ENCODE assay signal across 10 cellular contexts in the genomic region with DNA sequence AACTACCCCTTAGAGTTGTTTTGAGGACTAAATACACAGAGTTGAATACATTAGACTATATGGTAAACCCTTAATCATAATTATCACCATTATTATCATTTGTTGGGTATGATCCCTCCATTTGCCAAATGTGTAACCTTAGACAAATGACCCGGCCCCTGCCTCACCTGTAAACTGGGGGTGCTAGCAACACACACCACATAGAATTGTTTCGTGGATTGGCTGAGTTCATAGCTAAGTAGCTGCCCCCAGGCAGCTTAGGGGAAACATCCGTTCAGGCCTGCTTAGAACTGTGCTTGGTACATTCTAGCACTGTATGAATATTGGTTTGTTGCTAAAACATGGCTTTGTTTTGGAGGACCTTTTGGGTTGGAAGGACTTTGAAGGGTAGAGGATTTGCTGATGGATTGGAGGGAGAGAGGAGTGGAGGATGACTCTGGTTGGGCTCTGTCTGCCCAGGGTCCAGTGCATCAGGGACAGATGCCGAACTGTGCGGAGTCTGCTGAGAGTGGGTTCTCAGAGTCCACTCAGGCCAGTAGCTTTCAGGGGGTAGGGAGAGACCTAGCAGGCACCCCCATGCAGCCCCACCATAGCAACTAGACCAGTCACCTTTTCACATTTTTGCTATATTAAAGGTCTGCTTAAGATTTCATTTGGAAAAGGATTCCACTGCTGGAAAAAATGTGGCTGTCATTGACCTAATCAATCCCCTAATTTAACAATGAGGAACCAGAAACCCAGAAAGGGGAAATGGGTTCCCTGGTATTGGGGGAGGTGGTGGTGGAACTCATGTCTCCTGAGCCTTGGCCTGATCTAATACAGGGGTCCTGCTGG. TPM values are rescaled to one million over a fixed set of nuclear protein-coding genes. Genes with fewer than 3 reads are reported as not detected.
DNase-seq lines count a peak whose midpoint lies in the region; ATAC-seq, FAIRE-seq and TF ChIP-seq lines count a peak whose summit lies in the region.
"Had no signal": no experiment of that assay in that cellular context is flagged by ENCODE, and none has a peak within 500 bp of the region (broad histone marks: within the 10 kb centered on the region; RNA-seq: fewer than 3 reads in every experiment).

No MANE protein-coding gene starts in this region.

- H3K79me2 ChIP-seq in trophoblast cell (ENCODE audit: control insufficient read depth, insufficient read depth, low read length, poor library complexity): peaks cover 18% of the 10 kb centered on the region

- ATAC-seq in Right ventricle myocardium inferior (no peak), GM19324 (IDR thresholded peaks at IDR 0.05; ENCODE audit: low FRiP score, unreplicated experiment) (no peak)

- H3K4me2 ChIP-seq in trophoblast cell (ENCODE audit: low read length): no peak overlapping the region

- peak overlapping the region; percentile 89 for H3K4me3 ChIP-seq in left ventricle myocardium inferior
- H3K4me3 ChIP-seq in muscle layer of colon (ENCODE audit: low read depth in 1 of 2, low read length in 2 of 2): peak overlapping the region in 1 of 2 donors; percentile 76
- no peak overlapping the region for H3K4me3 ChIP-seq in trophoblast cell (ENCODE audit: low read depth, low read length)
- no peak overlapping the region for H3K4me3 ChIP-seq in foreskin fibroblast (ENCODE audit: low read depth in 1 of 2, low read length in 2 of 2)

- H3K4me1 ChIP-seq in left ventricle myocardium inferior: peaks cover 74% of the 10 kb centered on the region
- peaks cover 44% of the 10 kb centered on the region for H3K4me1 ChIP-seq in muscle layer of colon (ENCODE audit: insufficient read depth, low read length)
- H3K4me1 ChIP-seq in trophoblast cell (ENCODE audit: control insufficient read depth in 1 of 2, insufficient read depth in 2 of 2, low read length in 2 of 2): peaks cover 11 to 24% of the 10 kb centered on the region in 2 experiments

- H3K27me3 ChIP-seq in left ventricle myocardium inferior (ENCODE audit: low read depth) (no peaks in the 10 kb centered on the region), muscle layer of colon (ENCODE audit: control insufficient read depth in 1 of 2, insufficient read depth in 2 of 2, low read length in 2 of 2) (no peaks in the 10 kb centered on the region), trophoblast cell (ENCODE audit: insufficient read depth, low read length) (peaks cover 3% of the 10 kb centered on the region)

- peaks cover 22% of the 10 kb centered on the region for H3K4me1 Mint-ChIP-seq in activated T-helper 2 cell treated with anti-CD3 and anti-CD28 coated beads, Interferon-gamma antibody, Interleukin-2, Interleukin-4, amounts not matched to agents 10 μg/mL and 5 μg/mL and 100 μg/mL, durations not matched to agents 14 hours and 24 hours and 36 hours (ENCODE audit: low read depth)

- H3K23ac ChIP-seq in trophoblast cell (ENCODE audit: low read length): no peak overlapping the region

- no peaks in the 10 kb centered on the region for H3K9me3 ChIP-seq in left ventricle myocardium inferior (replicated peaks)
- H3K9me3 ChIP-seq in muscle layer of colon (ENCODE audit: low read length): no peaks in the 10 kb centered on the region
- H3K9me3 ChIP-seq in trophoblast cell (ENCODE audit: insufficient read depth, low read depth, low read length): no peaks in the 10 kb centered on the region

- no peak overlapping the region for H2BK5ac ChIP-seq in trophoblast cell (ENCODE audit: low read depth, low read length, poor library complexity)

- peak overlapping the region; percentile 0 for H3K27ac Mint-ChIP-seq in activated T-helper 2 cell treated with anti-CD3 and anti-CD28 coated beads, Interferon-gamma antibody, Interleukin-2, Interleukin-4, amounts not matched to agents 10 μg/mL and 5 μg/mL and 100 μg/mL, durations not matched to agents 14 hours and 24 hours and 36 hours

- intact Hi-C loops in left ventricle myocardium inferior (cut with micrococcal nuclease) (no loop called here), Right ventricle myocardium inferior (cut with DNase I) (no loop called here)
- intact Hi-C loops in activated T-helper 2 cell treated with anti-CD3 and anti-CD28 coated beads, Interferon-gamma antibody, Interleukin-2, Interleukin-4, amounts not matched to agents 10 μg/mL and 5 μg/mL and 100 μg/mL, durations not matched to agents 14 hours and 24 hours and 36 hours (cut with micrococcal nuclease): no loop called here

- no peak overlapping the region for H2BK12ac ChIP-seq in trophoblast cell (ENCODE audit: low read length)

- H2BK120ac ChIP-seq in trophoblast cell (ENCODE audit: insufficient read depth, low read length, poor library complexity): no peak overlapping the region

- no peak overlapping the region for H4K8ac ChIP-seq in trophoblast cell (ENCODE audit: low read depth, low read length)

- no peak overlapping the region for H2AFZ ChIP-seq in trophoblast cell (ENCODE audit: insufficient read depth, low read length, poor library complexity)

- H4K91ac ChIP-seq in trophoblast cell (ENCODE audit: low read depth, low read length): no peak overlapping the region

- peaks cover 27% of the 10 kb centered on the region for H3K79me1 ChIP-seq in trophoblast cell (ENCODE audit: low read length)

- H3K18ac ChIP-seq in trophoblast cell (ENCODE audit: low read length): no peak overlapping the region

- no peak for TF ChIP-seq CTCF in left ventricle myocardium inferior (IDR thresholded peaks at IDR 0.05; ENCODE audit: borderline replicate concordance)
- no peak for TF ChIP-seq CTCF in foreskin fibroblast (IDR thresholded peaks at IDR 0.05; ENCODE audit: low read depth, low read length)

- H3K27me3 Mint-ChIP-seq in activated T-helper 2 cell treated with anti-CD3 and anti-CD28 coated beads, Interferon-gamma antibody, Interleukin-2, Interleukin-4, amounts not matched to agents 10 μg/mL and 5 μg/mL and 100 μg/mL, durations not matched to agents 14 hours and 24 hours and 36 hours (ENCODE audit: low read depth): peaks cover 42% of the 10 kb centered on the region

- no peak overlapping the region for H4K12ac ChIP-seq in trophoblast cell (ENCODE audit: low read depth, low read length)

- FAIRE-seq in frontal cortex (lab: Jason Lieb, UNC): no peak
- FAIRE-seq: H54 had no signal

- H3K4ac ChIP-seq in trophoblast cell (ENCODE audit: low read depth, low read length): no peak overlapping the region

- H3K4me3 Mint-ChIP-seq in activated T-helper 2 cell treated with anti-CD3 and anti-CD28 coated beads, Interferon-gamma antibody, Interleukin-2, Interleukin-4, amounts not matched to agents 10 μg/mL and 5 μg/mL and 100 μg/mL, durations not matched to agents 14 hours and 24 hours and 36 hours (ENCODE audit: low read depth): peak overlapping the region; percentile 1

- peak overlapping the region; percentile 88 for H3K9ac ChIP-seq in muscle layer of colon (ENCODE audit: low read length)
- H3K9ac ChIP-seq in trophoblast cell (ENCODE audit: low read length): no peak overlapping the region

- no CpG with 5 or more reads among the region's 5 CpGs for WGBS in trophoblast cell (ENCODE audit: extremely low coverage, insufficient coverage, insufficient read length)

- no peak overlapping the region for H2AK5ac ChIP-seq in trophoblast cell (ENCODE audit: low read length)

- H3K36me3 Mint-ChIP-seq in activated T-helper 2 cell treated with anti-CD3 and anti-CD28 coated beads, Interferon-gamma antibody, Interleukin-2, Interleukin-4, amounts not matched to agents 10 μg/mL and 5 μg/mL and 100 μg/mL, durations not matched to agents 14 hours and 24 hours and 36 hours (ENCODE audit: low read depth): no peaks in the 10 kb centered on the region

- H3K9me3 Mint-ChIP-seq in activated T-helper 2 cell treated with anti-CD3 and anti-CD28 coated beads, Interferon-gamma antibody, Interleukin-2, Interleukin-4, amounts not matched to agents 10 μg/mL and 5 μg/mL and 100 μg/mL, durations not matched to agents 14 hours and 24 hours and 36 hours: no peaks in the 10 kb centered on the region

- H3K36me3 ChIP-seq in left ventricle myocardium inferior (no peaks in the 10 kb centered on the region), muscle layer of colon (ENCODE audit: insufficient read depth, low read length) (no peaks in the 10 kb centered on the region), trophoblast cell (ENCODE audit: control insufficient read depth in 1 of 2, insufficient read depth in 2 of 2, low read length in 2 of 2) (no peaks in the 10 kb centered on the region)

- H3K27ac ChIP-seq in left ventricle myocardium inferior (replicated peaks): peak overlapping the region; percentile 94
- peak overlapping the region; percentile 77 for H3K27ac ChIP-seq in muscle layer of colon (ENCODE audit: low read depth, low read length)
- H3K27ac ChIP-seq in trophoblast cell (ENCODE audit: low read depth, low read length): no peak overlapping the region

- H3K14ac ChIP-seq in trophoblast cell (ENCODE audit: low read length): no peak overlapping the region

- DNase-seq in left ventricle myocardium inferior: no peak
- DNase-seq in Right ventricle myocardium inferior (ENCODE audit: missing footprints): no peak
- no peak for DNase-seq in activated T-helper 2 cell treated with anti-CD3 and anti-CD28 coated beads, Interferon-gamma antibody, Interleukin-2, Interleukin-4, amounts not matched to agents 10 μg/mL and 5 μg/mL and 100 μg/mL, durations not matched to agents 14 hours and 24 hours and 36 hours (ENCODE audit: low spot score)
- no peak for DNase-seq in frontal cortex (ENCODE audit: low spot score in 2 of 2)
- no peak for DNase-seq in trophoblast cell
- no peak for DNase-seq in foreskin fibroblast
- DNase-seq: NCI-H1436 had no signal

RNA-seq across cellular contexts. Expression of a gene that starts 2.1 kb away (rescaled TPM):
- total RNA-seq in left ventricle myocardium inferior: 13.8 TPM
- 13.0 TPM for total RNA-seq in Right ventricle myocardium inferior
- total RNA-seq in activated T-helper 2 cell treated with anti-CD3 and anti-CD28 coated beads, Interferon-gamma antibody, Interleukin-2, Interleukin-4, amounts not matched to agents 10 μg/mL and 5 μg/mL and 100 μg/mL, durations not matched to agents 14 hours and 24 hours and 36 hours: 21.1 and 22.1 TPM in 2 replicates
- total RNA-seq in frontal cortex: under 0.01 TPM
- polyA plus RNA-seq in trophoblast cell (2013): 34.8 and 36.0 TPM in 2 replicates

Comparison
In these comparisons a context has a peak if more than half of its experiments do, and no peak if none do; other contexts are left out.
1. RNA of a gene that starts 2.1 kb away (total RNA-seq): 21.1 to 22.1 TPM in activated T-helper 2 cell treated with anti-CD3 and anti-CD28 coated beads, Interferon-gamma antibody, Interleukin-2, Interleukin-4, amounts not matched to agents 10 μg/mL and 5 μg/mL and 100 μg/mL, durations not matched to agents 14 hours and 24 hours and 36 hours, 13.8 TPM in left ventricle myocardium inferior (single experiment) and 13.0 TPM in Right ventricle myocardium inferior (single experiment); under 0.01 TPM in frontal cortex (single experiment); every median in the first group is over 10 times any median in the second.